In the genomic region with DNA sequence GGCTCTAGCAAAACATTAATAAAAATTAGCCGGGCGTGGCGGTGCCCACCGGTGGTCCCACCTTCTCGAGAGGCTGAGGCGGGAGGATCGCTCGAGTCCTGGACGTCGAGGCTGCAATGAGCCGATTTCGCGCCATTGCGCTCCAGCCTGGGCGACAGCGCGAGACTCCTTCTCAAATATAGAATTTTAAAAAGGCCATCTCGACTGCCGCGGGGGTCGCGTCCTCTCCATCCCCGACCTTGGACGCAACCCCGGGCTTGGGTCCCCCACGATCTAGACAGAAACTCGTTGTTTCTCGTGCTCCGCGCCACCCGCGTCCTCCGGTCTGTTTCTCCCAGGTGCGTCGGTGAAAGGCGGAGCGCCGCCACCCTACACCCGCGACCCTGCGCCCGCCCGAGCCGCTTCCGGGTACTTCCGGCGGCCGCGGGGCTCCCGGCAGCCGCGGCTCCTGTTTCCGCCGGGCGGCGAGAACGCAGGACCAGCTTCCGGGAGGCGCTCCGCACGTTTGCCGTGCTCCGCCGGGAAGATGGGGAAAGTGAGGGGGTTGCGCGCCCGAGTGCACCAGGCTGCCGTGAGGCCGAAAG, we compare ENCODE assay signal across 1 cellular context.
TF ChIP-seq lines count a peak whose summit lies in the region.

A gene with protein sequence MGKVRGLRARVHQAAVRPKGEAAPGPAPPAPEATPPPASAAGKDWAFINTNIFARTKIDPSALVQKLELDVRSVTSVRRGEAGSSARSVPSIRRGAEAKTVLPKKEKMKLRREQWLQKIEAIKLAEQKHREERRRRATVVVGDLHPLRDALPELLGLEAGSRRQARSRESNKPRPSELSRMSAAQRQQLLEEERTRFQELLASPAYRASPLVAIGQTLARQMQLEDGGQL (plus strand): TSS at position 498 of the 584 bp plus-strand sequence. CDS start 29 bp downstream, at position 527.

TF ChIP-seq in HEK293, 187 proteins besides CTCF, POLR2A, EP300 and RAD21 (continued from another document and continues in another):
- TF ChIP-seq, protein P1, sequence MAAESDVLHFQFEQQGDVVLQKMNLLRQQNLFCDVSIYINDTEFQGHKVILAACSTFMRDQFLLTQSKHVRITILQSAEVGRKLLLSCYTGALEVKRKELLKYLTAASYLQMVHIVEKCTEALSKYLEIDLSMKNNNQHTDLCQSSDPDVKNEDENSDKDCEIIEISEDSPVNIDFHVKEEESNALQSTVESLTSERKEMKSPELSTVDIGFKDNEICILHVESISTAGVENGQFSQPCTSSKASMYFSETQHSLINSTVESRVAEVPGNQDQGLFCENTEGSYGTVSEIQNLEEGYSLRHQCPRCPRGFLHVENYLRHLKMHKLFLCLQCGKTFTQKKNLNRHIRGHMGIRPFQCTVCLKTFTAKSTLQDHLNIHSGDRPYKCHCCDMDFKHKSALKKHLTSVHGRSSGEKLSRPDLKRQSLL (tag by site-specific recombination; IDR thresholded peaks at IDR 0.05) = peak; percentile 72
- TF ChIP-seq ZBTB7A (tag by site-specific recombination; IDR thresholded peaks at IDR 0.05; ENCODE audit: low read depth) = peak; percentile 90; the same call in 1 of the 2 replicates
- TF ChIP-seq, protein P2, sequence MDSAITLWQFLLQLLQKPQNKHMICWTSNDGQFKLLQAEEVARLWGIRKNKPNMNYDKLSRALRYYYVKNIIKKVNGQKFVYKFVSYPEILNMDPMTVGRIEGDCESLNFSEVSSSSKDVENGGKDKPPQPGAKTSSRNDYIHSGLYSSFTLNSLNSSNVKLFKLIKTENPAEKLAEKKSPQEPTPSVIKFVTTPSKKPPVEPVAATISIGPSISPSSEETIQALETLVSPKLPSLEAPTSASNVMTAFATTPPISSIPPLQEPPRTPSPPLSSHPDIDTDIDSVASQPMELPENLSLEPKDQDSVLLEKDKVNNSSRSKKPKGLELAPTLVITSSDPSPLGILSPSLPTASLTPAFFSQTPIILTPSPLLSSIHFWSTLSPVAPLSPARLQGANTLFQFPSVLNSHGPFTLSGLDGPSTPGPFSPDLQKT (IDR thresholded peaks at IDR 0.05; ENCODE audit: borderline replicate concordance, low read depth, low read length) = no peak
- TF ChIP-seq, protein P3, sequence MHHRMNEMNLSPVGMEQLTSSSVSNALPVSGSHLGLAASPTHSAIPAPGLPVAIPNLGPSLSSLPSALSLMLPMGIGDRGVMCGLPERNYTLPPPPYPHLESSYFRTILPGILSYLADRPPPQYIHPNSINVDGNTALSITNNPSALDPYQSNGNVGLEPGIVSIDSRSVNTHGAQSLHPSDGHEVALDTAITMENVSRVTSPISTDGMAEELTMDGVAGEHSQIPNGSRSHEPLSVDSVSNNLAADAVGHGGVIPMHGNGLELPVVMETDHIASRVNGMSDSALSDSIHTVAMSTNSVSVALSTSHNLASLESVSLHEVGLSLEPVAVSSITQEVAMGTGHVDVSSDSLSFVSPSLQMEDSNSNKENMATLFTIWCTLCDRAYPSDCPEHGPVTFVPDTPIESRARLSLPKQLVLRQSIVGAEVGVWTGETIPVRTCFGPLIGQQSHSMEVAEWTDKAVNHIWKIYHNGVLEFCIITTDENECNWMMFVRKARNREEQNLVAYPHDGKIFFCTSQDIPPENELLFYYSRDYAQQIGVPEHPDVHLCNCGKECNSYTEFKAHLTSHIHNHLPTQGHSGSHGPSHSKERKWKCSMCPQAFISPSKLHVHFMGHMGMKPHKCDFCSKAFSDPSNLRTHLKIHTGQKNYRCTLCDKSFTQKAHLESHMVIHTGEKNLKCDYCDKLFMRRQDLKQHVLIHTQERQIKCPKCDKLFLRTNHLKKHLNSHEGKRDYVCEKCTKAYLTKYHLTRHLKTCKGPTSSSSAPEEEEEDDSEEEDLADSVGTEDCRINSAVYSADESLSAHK (tag by site-specific recombination; IDR thresholded peaks at IDR 0.05) = peak; percentile 70
- peak; percentile 97 for TF ChIP-seq ZNF324 (tag by site-specific recombination; IDR thresholded peaks at IDR 0.05)
- TF ChIP-seq ZFP69B (tag by site-specific recombination; IDR thresholded peaks at IDR 0.05) = peak; percentile 87
- TF ChIP-seq ZNF354C (tag by site-specific recombination; IDR thresholded peaks at IDR 0.05; ENCODE audit: borderline replicate concordance, low read depth) = no peak
- no peak for TF ChIP-seq GLI2 (tag by site-specific recombination; IDR thresholded peaks at IDR 0.05; ENCODE audit: borderline replicate concordance, low read depth)
- TF ChIP-seq, protein P4, sequence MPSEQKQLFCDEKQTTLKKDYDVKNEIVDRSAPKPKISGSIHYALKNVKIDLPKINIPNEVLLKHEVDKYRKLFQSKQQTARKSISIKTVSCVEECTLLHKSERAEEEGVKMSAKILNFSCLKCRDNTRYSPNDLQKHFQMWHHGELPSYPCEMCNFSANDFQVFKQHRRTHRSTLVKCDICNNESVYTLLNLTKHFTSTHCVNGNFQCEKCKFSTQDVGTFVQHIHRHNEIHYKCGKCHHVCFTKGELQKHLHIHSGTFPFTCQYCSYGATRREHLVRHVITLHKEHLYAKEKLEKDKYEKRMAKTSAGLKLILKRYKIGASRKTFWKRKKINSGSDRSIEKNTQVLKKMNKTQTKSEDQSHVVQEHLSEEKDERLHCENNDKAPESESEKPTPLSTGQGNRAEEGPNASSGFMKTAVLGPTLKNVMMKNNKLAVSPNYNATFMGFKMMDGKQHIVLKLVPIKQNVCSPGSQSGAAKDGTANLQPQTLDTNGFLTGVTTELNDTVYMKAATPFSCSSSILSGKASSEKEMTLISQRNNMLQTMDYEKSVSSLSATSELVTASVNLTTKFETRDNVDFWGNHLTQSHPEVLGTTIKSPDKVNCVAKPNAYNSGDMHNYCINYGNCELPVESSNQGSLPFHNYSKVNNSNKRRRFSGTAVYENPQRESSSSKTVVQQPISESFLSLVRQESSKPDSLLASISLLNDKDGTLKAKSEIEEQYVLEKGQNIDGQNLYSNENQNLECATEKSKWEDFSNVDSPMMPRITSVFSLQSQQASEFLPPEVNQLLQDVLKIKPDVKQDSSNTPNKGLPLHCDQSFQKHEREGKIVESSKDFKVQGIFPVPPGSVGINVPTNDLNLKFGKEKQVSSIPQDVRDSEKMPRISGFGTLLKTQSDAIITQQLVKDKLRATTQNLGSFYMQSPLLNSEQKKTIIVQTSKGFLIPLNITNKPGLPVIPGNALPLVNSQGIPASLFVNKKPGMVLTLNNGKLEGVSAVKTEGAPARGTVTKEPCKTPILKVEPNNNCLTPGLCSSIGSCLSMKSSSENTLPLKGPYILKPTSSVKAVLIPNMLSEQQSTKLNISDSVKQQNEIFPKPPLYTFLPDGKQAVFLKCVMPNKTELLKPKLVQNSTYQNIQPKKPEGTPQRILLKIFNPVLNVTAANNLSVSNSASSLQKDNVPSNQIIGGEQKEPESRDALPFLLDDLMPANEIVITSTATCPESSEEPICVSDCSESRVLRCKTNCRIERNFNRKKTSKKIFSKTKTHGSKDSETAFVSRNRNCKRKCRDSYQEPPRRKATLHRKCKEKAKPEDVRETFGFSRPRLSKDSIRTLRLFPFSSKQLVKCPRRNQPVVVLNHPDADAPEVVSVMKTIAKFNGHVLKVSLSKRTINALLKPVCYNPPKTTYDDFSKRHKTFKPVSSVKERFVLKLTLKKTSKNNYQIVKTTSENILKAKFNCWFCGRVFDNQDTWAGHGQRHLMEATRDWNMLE (tag by site-specific recombination; conservative IDR thresholded peaks at IDR 0.05; ENCODE audit: low read depth) = peak; percentile 76
- peak; percentile 85 for TF ChIP-seq ZBTB17 (tag by site-specific recombination; IDR thresholded peaks at IDR 0.05)
- TF ChIP-seq, protein P5, sequence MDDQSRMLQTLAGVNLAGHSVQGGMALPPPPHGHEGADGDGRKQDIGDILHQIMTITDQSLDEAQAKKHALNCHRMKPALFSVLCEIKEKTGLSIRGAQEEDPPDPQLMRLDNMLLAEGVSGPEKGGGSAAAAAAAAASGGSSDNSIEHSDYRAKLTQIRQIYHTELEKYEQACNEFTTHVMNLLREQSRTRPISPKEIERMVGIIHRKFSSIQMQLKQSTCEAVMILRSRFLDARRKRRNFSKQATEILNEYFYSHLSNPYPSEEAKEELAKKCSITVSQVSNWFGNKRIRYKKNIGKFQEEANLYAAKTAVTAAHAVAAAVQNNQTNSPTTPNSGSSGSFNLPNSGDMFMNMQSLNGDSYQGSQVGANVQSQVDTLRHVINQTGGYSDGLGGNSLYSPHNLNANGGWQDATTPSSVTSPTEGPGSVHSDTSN (CRISPR knock-in tag; IDR thresholded peaks at IDR 0.05) = peak; percentile 69
- TF ChIP-seq, protein P6, sequence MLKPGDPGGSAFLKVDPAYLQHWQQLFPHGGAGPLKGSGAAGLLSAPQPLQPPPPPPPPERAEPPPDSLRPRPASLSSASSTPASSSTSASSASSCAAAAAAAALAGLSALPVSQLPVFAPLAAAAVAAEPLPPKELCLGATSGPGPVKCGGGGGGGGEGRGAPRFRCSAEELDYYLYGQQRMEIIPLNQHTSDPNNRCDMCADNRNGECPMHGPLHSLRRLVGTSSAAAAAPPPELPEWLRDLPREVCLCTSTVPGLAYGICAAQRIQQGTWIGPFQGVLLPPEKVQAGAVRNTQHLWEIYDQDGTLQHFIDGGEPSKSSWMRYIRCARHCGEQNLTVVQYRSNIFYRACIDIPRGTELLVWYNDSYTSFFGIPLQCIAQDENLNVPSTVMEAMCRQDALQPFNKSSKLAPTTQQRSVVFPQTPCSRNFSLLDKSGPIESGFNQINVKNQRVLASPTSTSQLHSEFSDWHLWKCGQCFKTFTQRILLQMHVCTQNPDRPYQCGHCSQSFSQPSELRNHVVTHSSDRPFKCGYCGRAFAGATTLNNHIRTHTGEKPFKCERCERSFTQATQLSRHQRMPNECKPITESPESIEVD (tag by site-specific recombination; IDR thresholded peaks at IDR 0.05) = no peak
- peak; percentile 60 for TF ChIP-seq EGR2 (tag by site-specific recombination; IDR thresholded peaks at IDR 0.05; ENCODE audit: low read depth)
- TF ChIP-seq KLF1 (tag by site-specific recombination; IDR thresholded peaks at IDR 0.05) = peak; percentile 60; the same call in 1 of the 2 replicates
- TF ChIP-seq ZNF221 (tag by site-specific recombination; IDR thresholded peaks at IDR 0.05; ENCODE audit: borderline replicate concordance) = peak; percentile 93; the same call in 1 of the 2 replicates
- TF ChIP-seq ZNF155 (tag by site-specific recombination; IDR thresholded peaks at IDR 0.05) = no peak
- TF ChIP-seq ZNF677 (tag by site-specific recombination; IDR thresholded peaks at IDR 0.05) = peak; percentile 67
- TF ChIP-seq SP7 (tag by site-specific recombination; IDR thresholded peaks at IDR 0.05) = peak; percentile 95
- TF ChIP-seq WT1 (tag by site-specific recombination; IDR thresholded peaks at IDR 0.05) = peak; percentile 41; the same call in 1 of the 2 replicates
- TF ChIP-seq SCRT2 (tag by site-specific recombination; IDR thresholded peaks at IDR 0.05) = peak; percentile 31; the same call in 1 of the 2 replicates
- peak; percentile 90; the same call in 1 of the 2 replicates for TF ChIP-seq ZFP37 (tag by site-specific recombination; IDR thresholded peaks at IDR 0.05)
- TF ChIP-seq ZNF621 (tag by site-specific recombination; IDR thresholded peaks at IDR 0.05) = no peak
- TF ChIP-seq, protein P7, sequence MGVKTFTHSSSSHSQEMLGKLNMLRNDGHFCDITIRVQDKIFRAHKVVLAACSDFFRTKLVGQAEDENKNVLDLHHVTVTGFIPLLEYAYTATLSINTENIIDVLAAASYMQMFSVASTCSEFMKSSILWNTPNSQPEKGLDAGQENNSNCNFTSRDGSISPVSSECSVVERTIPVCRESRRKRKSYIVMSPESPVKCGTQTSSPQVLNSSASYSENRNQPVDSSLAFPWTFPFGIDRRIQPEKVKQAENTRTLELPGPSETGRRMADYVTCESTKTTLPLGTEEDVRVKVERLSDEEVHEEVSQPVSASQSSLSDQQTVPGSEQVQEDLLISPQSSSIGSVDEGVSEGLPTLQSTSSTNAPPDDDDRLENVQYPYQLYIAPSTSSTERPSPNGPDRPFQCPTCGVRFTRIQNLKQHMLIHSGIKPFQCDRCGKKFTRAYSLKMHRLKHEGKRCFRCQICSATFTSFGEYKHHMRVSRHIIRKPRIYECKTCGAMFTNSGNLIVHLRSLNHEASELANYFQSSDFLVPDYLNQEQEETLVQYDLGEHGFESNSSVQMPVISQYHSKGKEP (tag by site-specific recombination; IDR thresholded peaks at IDR 0.05) = peak; percentile 73
- TF ChIP-seq KLF9 (tag by site-specific recombination; IDR thresholded peaks at IDR 0.05; ENCODE audit: low read depth) = peak; percentile 62; the same call in 1 of the 2 replicates
- TF ChIP-seq ZNF311 (tag by site-specific recombination; IDR thresholded peaks at IDR 0.05; ENCODE audit: borderline replicate concordance) = no peak
- TF ChIP-seq RBAK (tag by site-specific recombination; IDR thresholded peaks at IDR 0.05) = no peak
- TF ChIP-seq ZNF76 (tag by site-specific recombination; IDR thresholded peaks at IDR 0.05; ENCODE audit: borderline replicate concordance, low read depth) = peak; percentile 92
- 0 out of 2 replicates have a peak, but pooled peaks have one; percentile 72 for TF ChIP-seq ZBTB1 (tag by site-specific recombination; IDR thresholded peaks at IDR 0.05)
- no peak for TF ChIP-seq ZIC2 (tag by site-specific recombination; IDR thresholded peaks at IDR 0.05)
- no peak for TF ChIP-seq ZFP41 (tag by site-specific recombination; IDR thresholded peaks at IDR 0.05; ENCODE audit: borderline replicate concordance)
- peak; percentile 74 for TF ChIP-seq SP3 (tag by site-specific recombination; IDR thresholded peaks at IDR 0.05)
- TF ChIP-seq ZNF416 (tag by site-specific recombination; IDR thresholded peaks at IDR 0.05) = no peak
- no peak for TF ChIP-seq ZNF510 (tag by site-specific recombination; IDR thresholded peaks at IDR 0.05; ENCODE audit: insufficient replicate concordance)
- TF ChIP-seq ZNF239 (tag by site-specific recombination; IDR thresholded peaks at IDR 0.05) = 0 out of 2 replicates have a peak, but pooled peaks have one; percentile 81
- peak; percentile 75 for TF ChIP-seq ZNF10 (tag by site-specific recombination; IDR thresholded peaks at IDR 0.05)
- peak; percentile 61 for TF ChIP-seq ZFHX2 (tag by site-specific recombination; conservative IDR thresholded peaks at IDR 0.05)
- peak; percentile 100 for TF ChIP-seq ZNF561 (tag by site-specific recombination; IDR thresholded peaks at IDR 0.05; ENCODE audit: borderline replicate concordance)
- no peak for TF ChIP-seq ZNF560 (tag by site-specific recombination; IDR thresholded peaks at IDR 0.05; ENCODE audit: borderline replicate concordance)
- peak; percentile 92 for TF ChIP-seq ZNF2 (tag by site-specific recombination; IDR thresholded peaks at IDR 0.05)
- peak; percentile 18; the same call in 1 of the 2 replicates for TF ChIP-seq ZNF623 (tag by site-specific recombination; IDR thresholded peaks at IDR 0.05)
- peak; percentile 52; the same call in 1 of the 2 replicates for TF ChIP-seq OVOL3 (tag by site-specific recombination; IDR thresholded peaks at IDR 0.05)
- TF ChIP-seq ZSCAN23 (tag by site-specific recombination; IDR thresholded peaks at IDR 0.05) = peak; percentile 71
- TF ChIP-seq ZNF843 (tag by site-specific recombination; IDR thresholded peaks at IDR 0.05) = no peak; the same call in 1 of the 2 replicates
- peak; percentile 94 for TF ChIP-seq ZXDB (tag by site-specific recombination; IDR thresholded peaks at IDR 0.05)
